8 cellular contexts compared by ENCODE assay signal in the genomic region with DNA sequence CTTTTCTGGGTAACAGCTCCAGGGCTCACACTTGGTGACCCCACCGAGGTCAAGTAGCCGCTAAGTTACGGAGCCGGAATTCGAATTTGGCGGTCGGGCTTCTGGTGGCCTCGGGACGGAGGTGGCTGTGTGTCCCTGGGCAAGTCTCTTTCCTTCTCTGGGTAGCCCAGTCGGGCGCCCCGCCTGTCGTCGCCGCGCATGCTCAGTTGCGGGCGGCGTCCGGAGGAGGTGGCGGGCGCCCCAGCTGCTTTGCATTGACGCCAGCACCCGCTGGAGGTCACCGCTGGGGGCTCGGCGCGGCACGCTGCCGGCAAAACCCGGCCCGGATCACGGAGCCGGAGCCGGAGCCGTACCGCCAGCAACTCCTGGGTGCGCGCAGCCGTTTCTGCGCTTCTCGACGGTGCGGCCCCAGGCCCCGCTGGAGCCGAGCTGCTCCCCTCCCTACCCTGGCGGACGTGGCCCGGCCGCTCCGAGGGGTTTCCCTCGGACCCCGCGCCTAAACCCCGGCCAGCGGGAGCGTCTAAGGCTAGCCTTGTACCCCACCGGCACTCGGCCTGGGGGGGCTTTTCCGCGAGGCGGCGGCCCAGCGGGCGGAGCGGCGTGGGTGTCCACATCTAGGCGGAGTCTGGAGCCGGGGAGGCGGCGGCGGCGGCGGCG. TPM values are rescaled to one million over a fixed set of nuclear protein-coding genes. Genes with fewer than 3 reads are reported as not detected.
DNase-seq lines count a peak whose midpoint lies in the region; ATAC-seq and TF ChIP-seq lines count a peak whose summit lies in the region.

No MANE protein-coding gene starts in this region.

- H3K27me3 ChIP-seq in dorsolateral prefrontal cortex (no peaks in the 10 kb centered on the region), lower lobe of right lung (ENCODE audit: low read depth) (no peaks in the 10 kb centered on the region)

- H3K4me1 ChIP-seq in lower lobe of right lung = peaks cover 38% of the 10 kb centered on the region

- intact Hi-C loops in dorsolateral prefrontal cortex (cut with DNase I) (loop anchor here (2.0 to 5.0 kb wide), 7 partner anchors 26 to 140 kb away; no protein-coding TSS in a partner anchor), lower lobe of right lung (cut with DNase I) (no loop called here)

- H3K4me3 ChIP-seq in dorsolateral prefrontal cortex = peak overlapping the region; percentile 72 to 96 (median 88)
- peak overlapping the region; percentile 94 for H3K4me3 ChIP-seq in lower lobe of right lung

- no peaks in the 10 kb centered on the region for H3K9me3 ChIP-seq in lower lobe of right lung

- H3K27ac ChIP-seq in C4-2B = peak overlapping the region; percentile 80
- H3K27ac ChIP-seq in dorsolateral prefrontal cortex = peak overlapping the region; percentile 81 to 98 (median 95)
- H3K27ac ChIP-seq in lower lobe of right lung = peak overlapping the region; percentile 93

- no peaks in the 10 kb centered on the region for H3K36me3 ChIP-seq in lower lobe of right lung

- ATAC-seq in GM19328 (IDR thresholded peaks at IDR 0.05; ENCODE audit: unreplicated experiment) (peak; percentile 52), HG03469 (IDR thresholded peaks at IDR 0.05; ENCODE audit: unreplicated experiment) (peak; percentile 42), lower lobe of right lung (peak; percentile 95 to 96)

- DNase-seq in NCI-H69 (lab: John Stamatoyannopoulos, UW) = peak; percentile 94
- peak; percentile 93 to 94 for DNase-seq in activated CD4-positive, alpha-beta T cell treated with anti-CD3 and anti-CD28 coated beads, Interleukin-2, amount 50 U/mL, for 24 hours (ENCODE audit: low read depth in 1 of 2, low spot score in 1 of 2)
- peak; percentile 53 to 97 (median 90) for DNase-seq in dorsolateral prefrontal cortex
- peak; percentile 96 for DNase-seq in lower lobe of right lung
- peak; percentile 91 to 93 (median 91) for DNase-seq in stimulated activated CD4-positive, alpha-beta T cell treated with anti-CD3 and anti-CD28 coated beads, TNF-alpha, amount 100 ng/mL, for 1 hour (ENCODE audit: low read depth in 3 of 3, low spot score in 1 of 3)

- no peak for TF ChIP-seq CTCF in C4-2B (conservative IDR thresholded peaks at IDR 0.05)
- peak in 37 of 56 donors; percentile 4 to 55 (median 28) for TF ChIP-seq CTCF in dorsolateral prefrontal cortex (IDR thresholded peaks at IDR 0.05 in 54 of 56, conservative IDR thresholded peaks at IDR 0.05 in 2 of 56; ENCODE audit: low read depth in 1 of 56, partially characterized antibody in 56 of 56)
- TF ChIP-seq CTCF in lower lobe of right lung (IDR thresholded peaks at IDR 0.05) = peak; percentile 56

RNA-seq across cellular contexts. Expression of a gene that starts 0.5 kb away (rescaled TPM):
- total RNA-seq in dorsolateral prefrontal cortex (100 to 1,000 TPM in 47 of 120 experiments, 10 to 100 TPM in 73; 30.4 to 316 (median 86.1) TPM), lower lobe of right lung (49.2 TPM)

Comparison
In these comparisons a context has a peak if more than half of its experiments do, and no peak if none do; other contexts are left out.
1. Peak in every context shown above with its lines: DNase-seq, ATAC-seq, H3K4me3 ChIP-seq and H3K27ac ChIP-seq.
2. ATAC-seq: peak in every context shown above with its lines; median percentile 96 in lower lobe of right lung; 52 in GM19328; 42 in HG03469.